ENCODE assay signal across 21 cellular contexts in the genomic region with DNA sequence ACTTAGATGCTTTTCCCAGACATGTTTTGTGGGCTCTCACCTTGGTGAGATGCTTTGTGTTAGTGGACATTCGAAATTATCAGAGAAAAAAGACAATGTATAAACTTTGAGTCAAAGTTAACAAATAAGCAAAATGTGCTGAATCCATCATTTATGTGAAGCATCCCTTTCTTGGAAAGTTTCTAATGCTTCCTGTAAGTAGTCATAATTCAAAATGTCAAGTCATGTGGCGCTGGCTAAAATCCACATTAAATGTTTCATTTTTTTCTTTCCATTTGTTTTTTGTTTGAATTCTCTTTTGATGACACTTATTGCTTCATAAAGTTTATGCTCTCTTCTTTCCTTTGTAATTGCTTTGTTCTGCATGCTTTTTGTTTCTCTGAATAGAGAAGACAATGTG.
"Had no signal": no experiment of that assay in that cellular context is flagged by ENCODE, and none has a peak within 500 bp of the region (broad histone marks: within the 10 kb centered on the region; RNA-seq: fewer than 3 reads in every experiment).

No MANE protein-coding gene starts in this region.

- H3K9me3 ChIP-seq: adrenal gland, breast epithelium, colonic mucosa, esophagus muscularis mucosa, upper lobe of right lung had no signal

- H3K27ac ChIP-seq: adrenal gland, breast epithelium, colonic mucosa, dorsolateral prefrontal cortex, esophagus muscularis mucosa, heart left ventricle, upper lobe of right lung had no signal

- FAIRE-seq: small intestine had no signal

- H3K4me3 ChIP-seq: adrenal gland, breast epithelium, colonic mucosa, dorsolateral prefrontal cortex, esophagus muscularis mucosa, heart left ventricle, upper lobe of right lung had no signal

- H3K36me3 ChIP-seq: adrenal gland, breast epithelium, colonic mucosa, esophagus muscularis mucosa, heart left ventricle, upper lobe of right lung had no signal

- DNase-seq: activated CD4-positive, alpha-beta T cell treated with anti-CD3 and anti-CD28 coated beads for 1 hour; activated T-cell treated with anti-CD3 and anti-CD28 coated beads, Interleukin-2, amount 50 U/mL, for 1 hour; adrenal gland; colonic mucosa; dorsolateral prefrontal cortex; effector memory CD8-positive, alpha-beta T cell; heart left ventricle; islet precursor cell; left cardiac atrium; occipital lobe; posterior cingulate gyrus; small intestine; stimulated activated CD4-positive, alpha-beta T cell treated with anti-CD3 and anti-CD28 coated beads, Interleukin-2, amount 100 ng/mL, for 24 hours; stimulated activated naive B cell treated with anti-CD40 and anti-IgM and Interleukin-4, amounts not matched to agents 10 μg/mL and 1 μg/mL and 100 μg/mL, for 72 hours; T-cell; upper lobe of right lung had no signal

- H3K4me1 ChIP-seq: adrenal gland, breast epithelium, colonic mucosa, heart left ventricle, upper lobe of right lung had no signal

- H3K27me3 ChIP-seq: adrenal gland, breast epithelium, colonic mucosa, dorsolateral prefrontal cortex, esophagus muscularis mucosa, heart left ventricle, upper lobe of right lung had no signal

- ATAC-seq: activated naive CD4-positive, alpha-beta T cell treated with anti-CD3 and anti-CD28 coated beads, Interleukin-2, amount 50 U/mL, for 72 hours; activated T-helper 17 cell treated with anti-CD3 and anti-CD28 coated beads, Interleukin-2, amount 50 U/mL, for 72 hours; effector memory CD8-positive, alpha-beta T cell; heart left ventricle; left cardiac atrium; sciatic nerve; stimulated activated naive B cell treated with anti-CD40 and anti-IgM and Interleukin-4, amounts not matched to agents 10 μg/mL and 1 μg/mL and 100 μg/mL, for 72 hours; T-cell; upper lobe of right lung had no signal
